ENCODE assay signal across 1 cellular context in genomic region chr4:153679476-153679875, GRCh38.
TF ChIP-seq lines count a peak whose summit lies in the region.

No MANE protein-coding gene starts in this region.

TF ChIP-seq in HCT116, 20 proteins besides CTCF, POLR2A, EP300 and RAD21 (continued from another document):
- TF ChIP-seq ZBTB33 (IDR thresholded peaks at IDR 0.05; ENCODE audit: extremely low read depth, insufficient replicate concordance, low read length) (no peak), FOSL1 (IDR thresholded peaks at IDR 0.05; ENCODE audit: low read depth) (no peak), JUND (IDR thresholded peaks at IDR 0.05) (no peak), REST (IDR thresholded peaks at IDR 0.05; ENCODE audit: low read depth) (no peak), MAX (IDR thresholded peaks at IDR 0.05) (no peak), POLR2AphosphoS5 (IDR thresholded peaks at IDR 0.05; ENCODE audit: low read depth, low read length) (no peak), SIN3A (IDR thresholded peaks at IDR 0.05; ENCODE audit: low read depth) (no peak), CBX3 (IDR thresholded peaks at IDR 0.05; ENCODE audit: low read depth) (no peak)
- TF ChIP-seq, protein P1, sequence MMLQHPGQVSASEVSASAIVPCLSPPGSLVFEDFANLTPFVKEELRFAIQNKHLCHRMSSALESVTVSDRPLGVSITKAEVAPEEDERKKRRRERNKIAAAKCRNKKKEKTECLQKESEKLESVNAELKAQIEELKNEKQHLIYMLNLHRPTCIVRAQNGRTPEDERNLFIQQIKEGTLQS (IDR thresholded peaks at IDR 0.05): no peak
